ENCODE assay signal across 1 cellular context in the genomic region with DNA sequence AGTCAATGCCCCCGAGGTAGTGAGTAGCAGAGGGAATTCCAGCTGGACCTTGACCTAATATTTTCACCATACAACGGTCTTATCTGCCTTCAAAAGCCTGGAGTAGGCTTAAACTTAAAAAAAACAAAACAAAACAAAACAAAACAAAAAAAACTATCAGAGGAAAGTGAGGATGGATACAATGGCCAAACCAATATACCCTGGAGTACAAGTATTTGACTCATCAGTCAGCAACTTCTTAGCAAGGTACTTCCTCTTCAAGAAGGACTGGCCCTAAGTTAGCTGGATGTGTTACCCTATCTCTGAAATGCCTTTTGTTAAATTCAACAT.
TF ChIP-seq lines count a peak whose summit lies in the region.

No MANE protein-coding gene starts in this region.

TF ChIP-seq in A549, 52 proteins besides CTCF, POLR2A, EP300 and RAD21 (continued from another document):
- TF ChIP-seq, protein P1, sequence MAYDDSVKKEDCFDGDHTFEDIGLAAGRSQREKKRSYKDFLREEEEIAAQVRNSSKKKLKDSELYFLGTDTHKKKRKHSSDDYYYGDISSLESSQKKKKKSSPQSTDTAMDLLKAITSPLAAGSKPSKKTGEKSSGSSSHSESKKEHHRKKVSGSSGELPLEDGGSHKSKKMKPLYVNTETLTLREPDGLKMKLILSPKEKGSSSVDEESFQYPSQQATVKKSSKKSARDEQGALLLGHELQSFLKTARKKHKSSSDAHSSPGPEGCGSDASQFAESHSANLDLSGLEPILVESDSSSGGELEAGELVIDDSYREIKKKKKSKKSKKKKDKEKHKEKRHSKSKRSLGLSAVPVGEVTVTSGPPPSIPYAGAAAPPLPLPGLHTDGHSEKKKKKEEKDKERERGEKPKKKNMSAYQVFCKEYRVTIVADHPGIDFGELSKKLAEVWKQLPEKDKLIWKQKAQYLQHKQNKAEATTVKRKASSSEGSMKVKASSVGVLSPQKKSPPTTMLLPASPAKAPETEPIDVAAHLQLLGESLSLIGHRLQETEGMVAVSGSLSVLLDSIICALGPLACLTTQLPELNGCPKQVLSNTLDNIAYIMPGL (CRISPR knock-in tag; IDR thresholded peaks at IDR 0.05; ENCODE audit: borderline replicate concordance) = no peak
